1 cellular context compared by ENCODE assay signal in the genomic region with DNA sequence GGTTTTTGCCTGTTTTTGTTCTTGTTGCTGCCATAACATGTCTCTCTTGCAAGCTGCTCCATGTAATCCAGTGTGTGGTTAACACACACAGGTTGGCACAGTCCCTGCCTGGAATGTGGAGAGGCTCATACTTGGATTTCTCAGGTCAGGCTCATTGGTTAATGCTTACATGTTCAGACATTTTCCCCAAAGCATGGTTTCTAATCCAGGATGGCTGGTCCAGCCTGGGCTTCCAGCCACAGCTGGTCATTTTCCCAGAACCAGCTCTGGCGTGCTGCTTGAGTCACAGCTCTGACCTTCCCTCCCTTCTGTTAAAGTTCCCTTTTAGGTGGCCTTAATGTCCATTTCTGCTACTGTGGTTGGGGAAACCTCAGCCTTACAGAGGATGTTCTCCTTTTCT.
TF ChIP-seq lines count a peak whose summit lies in the region.

No MANE protein-coding gene starts in this region.

TF ChIP-seq in H1, 55 proteins besides CTCF, POLR2A, EP300 and RAD21:
- no peak for TF ChIP-seq BRCA1 (IDR thresholded peaks at IDR 0.05; ENCODE audit: low read depth, low read length)
- no peak for TF ChIP-seq POLR2AphosphoS5 (IDR thresholded peaks at IDR 0.05; ENCODE audit: low read depth, low read length)
- TF ChIP-seq FOSL1 (IDR thresholded peaks at IDR 0.05; ENCODE audit: insufficient read depth, low read depth, low read length) = no peak
- no peak for TF ChIP-seq GTF2F1 (IDR thresholded peaks at IDR 0.05; ENCODE audit: borderline replicate concordance, low read depth, low read length)
- TF ChIP-seq BCL11A (IDR thresholded peaks at IDR 0.05; ENCODE audit: low read depth in 2 of 2, low read length in 2 of 2) = no peak
- TF ChIP-seq E2F6 (IDR thresholded peaks at IDR 0.05) = no peak
- TF ChIP-seq NANOG (IDR thresholded peaks at IDR 0.05; ENCODE audit: insufficient read depth, low read depth, low read length, poor library complexity, severe bottlenecking) = no peak
- no peak for TF ChIP-seq BACH1 (IDR thresholded peaks at IDR 0.05; ENCODE audit: low read length)
- TF ChIP-seq TEAD4 (IDR thresholded peaks at IDR 0.05; ENCODE audit: low read depth, low read length) = no peak
- no peak for TF ChIP-seq SRF (IDR thresholded peaks at IDR 0.05; ENCODE audit: low read depth, low read length)
- no peak for TF ChIP-seq RBBP5 (IDR thresholded peaks at IDR 0.05; ENCODE audit: borderline replicate concordance, low read depth, low read length)
- TF ChIP-seq SP2 (IDR thresholded peaks at IDR 0.05; ENCODE audit: low read length) = no peak
- no peak for TF ChIP-seq TAF7 (optimal IDR thresholded peaks at IDR 0.05; ENCODE audit: borderline replicate concordance, low read depth, low read length)
- TF ChIP-seq RNF2 (IDR thresholded peaks at IDR 0.05; ENCODE audit: borderline replicate concordance, low read depth, low read length, missing control alignments, poor library complexity, severe bottlenecking) = no peak
